26 cellular contexts compared by ENCODE assay signal in the genomic region with DNA sequence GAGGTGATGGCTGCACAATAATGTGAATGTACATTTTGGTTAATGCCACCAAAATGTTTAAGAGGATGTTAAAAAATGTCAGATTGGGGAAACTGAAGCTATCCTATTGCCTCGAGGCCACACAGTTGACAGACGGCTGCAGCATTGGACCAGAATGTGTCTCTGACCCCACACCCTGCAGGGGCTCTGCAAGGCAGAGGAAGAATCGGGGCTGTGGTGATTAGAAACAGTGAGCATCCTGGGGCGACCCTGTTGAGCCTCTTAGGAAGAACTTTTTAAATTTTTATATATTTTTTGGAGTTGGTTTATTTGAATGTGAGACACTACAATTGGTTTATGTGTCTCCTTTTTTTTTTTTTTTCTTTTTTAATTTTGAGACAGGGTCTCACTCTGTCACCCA.
"Had no signal": no experiment of that assay in that cellular context is flagged by ENCODE, and none has a peak within 500 bp of the region (broad histone marks: within the 10 kb centered on the region; RNA-seq: fewer than 3 reads in every experiment).

No MANE protein-coding gene starts in this region.

- H3K9me3 Mint-ChIP-seq: activated CD4-positive, alpha-beta memory T cell treated with anti-CD3 and anti-CD28 coated beads, Interleukin-2, amount 10 ng/mL, durations not matched to agents 7 days and 5 days; activated CD4-positive, alpha-beta T cell treated with anti-CD3 and anti-CD28 coated beads, Interleukin-2, amount 10 ng/mL, durations not matched to agents 7 days and 5 days; activated T-cell treated with anti-CD3 and anti-CD28 coated beads, Interleukin-2, amount 50 U/mL, for 4 hours; activated T-helper 17 cell treated with anti-CD3 and anti-CD28 coated beads, Interleukin-2, amount 50 U/mL, for 72 hours; central memory CD8-positive, alpha-beta T cell; WTC11 had no signal

- H3K27me3 ChIP-seq: brain microvascular endothelial cell, heart left ventricle had no signal

- H3K4me1 Mint-ChIP-seq: activated CD4-positive, alpha-beta memory T cell treated with anti-CD3 and anti-CD28 coated beads, Interleukin-2, amount 10 ng/mL, durations not matched to agents 7 days and 5 days; activated T-helper 17 cell treated with anti-CD3 and anti-CD28 coated beads, Interleukin-2, amount 50 U/mL, for 72 hours; central memory CD8-positive, alpha-beta T cell had no signal

- ATAC-seq: activated T-cell treated with anti-CD3 and anti-CD28 coated beads, Interleukin-2, amount 50 U/mL, for 4 hours; activated T-helper 17 cell treated with anti-CD3 and anti-CD28 coated beads, Interleukin-2, amount 50 U/mL, for 72 hours; esophagus mucosa; heart left ventricle; T-helper 17 cell; WTC11 had no signal

- H3K27ac ChIP-seq: brain microvascular endothelial cell, heart left ventricle, VCaP had no signal

- H3K4me3 Mint-ChIP-seq: activated CD4-positive, alpha-beta memory T cell treated with anti-CD3 and anti-CD28 coated beads, Interleukin-2, amount 10 ng/mL, durations not matched to agents 7 days and 5 days; activated CD4-positive, alpha-beta T cell treated with anti-CD3 and anti-CD28 coated beads, Interleukin-2, amount 10 ng/mL, durations not matched to agents 7 days and 5 days; activated naive CD8-positive, alpha-beta T cell; activated T-cell treated with anti-CD3 and anti-CD28 coated beads, Interleukin-2, amount 50 U/mL, for 4 hours; activated T-helper 17 cell treated with anti-CD3 and anti-CD28 coated beads, Interleukin-2, amount 50 U/mL, for 72 hours; central memory CD8-positive, alpha-beta T cell; T-helper 17 cell; WTC11 had no signal

- DNase-seq: activated CD4-positive, alpha-beta memory T cell treated with anti-CD3 and anti-CD28 coated beads, Interleukin-2, amount 10 ng/mL, durations not matched to agents 7 days and 5 days; activated CD4-positive, alpha-beta T cell treated with anti-CD3 and anti-CD28 coated beads for 1 hour; activated CD4-positive, alpha-beta T cell treated with anti-CD3 and anti-CD28 coated beads for 4 hours; activated CD4-positive, alpha-beta T cell treated with anti-CD3 and anti-CD28 coated beads, Interleukin-2, amount 10 ng/mL, durations not matched to agents 7 days and 5 days; activated CD4-positive, alpha-beta T cell treated with anti-CD3 and anti-CD28 coated beads, Interleukin-2, amount 50 U/mL, for 4 hours; activated CD8-positive, alpha-beta memory T cell treated with anti-CD3 and anti-CD28 coated beads for 24 hours; activated effector memory CD4-positive, alpha-beta T cell treated with Interleukin-2 at 50 U/mL for 16 hours; activated gamma-delta T cell treated with Interleukin-2 at 50 U/mL for 16 hours; activated naive CD4-positive, alpha-beta T cell treated with anti-CD3 and anti-CD28 coated beads, Interleukin-2, amount 50 U/mL, for 16 hours; activated naive CD4-positive, alpha-beta T cell treated with Interleukin-2 at 50 U/mL for 16 hours; activated T-cell treated with anti-CD3 and anti-CD28 coated beads, Interleukin-2, amount 50 U/mL, for 4 hours; amniotic stem cell; anterior cingulate cortex; brain microvascular endothelial cell; cortex of kidney; effector CD8-positive, alpha-beta T cell; glutamatergic neuron; heart left ventricle; T-helper 1 cell; T-helper 17 cell had no signal

- H3K36me3 ChIP-seq: brain microvascular endothelial cell, heart left ventricle had no signal

- H3K36me3 Mint-ChIP-seq: activated naive CD8-positive, alpha-beta T cell; WTC11 had no signal

- H3K27ac Mint-ChIP-seq: activated CD4-positive, alpha-beta memory T cell treated with anti-CD3 and anti-CD28 coated beads, Interleukin-2, amount 10 ng/mL, durations not matched to agents 7 days and 5 days; activated CD4-positive, alpha-beta T cell treated with anti-CD3 and anti-CD28 coated beads, Interleukin-2, amount 10 ng/mL, durations not matched to agents 7 days and 5 days; activated naive CD8-positive, alpha-beta T cell; activated T-helper 17 cell treated with anti-CD3 and anti-CD28 coated beads, Interleukin-2, amount 50 U/mL, for 72 hours; T-helper 17 cell; WTC11 had no signal

- H3K9me3 ChIP-seq: heart left ventricle had no signal

- H3K4me3 ChIP-seq: heart left ventricle had no signal
